In the genomic region with DNA sequence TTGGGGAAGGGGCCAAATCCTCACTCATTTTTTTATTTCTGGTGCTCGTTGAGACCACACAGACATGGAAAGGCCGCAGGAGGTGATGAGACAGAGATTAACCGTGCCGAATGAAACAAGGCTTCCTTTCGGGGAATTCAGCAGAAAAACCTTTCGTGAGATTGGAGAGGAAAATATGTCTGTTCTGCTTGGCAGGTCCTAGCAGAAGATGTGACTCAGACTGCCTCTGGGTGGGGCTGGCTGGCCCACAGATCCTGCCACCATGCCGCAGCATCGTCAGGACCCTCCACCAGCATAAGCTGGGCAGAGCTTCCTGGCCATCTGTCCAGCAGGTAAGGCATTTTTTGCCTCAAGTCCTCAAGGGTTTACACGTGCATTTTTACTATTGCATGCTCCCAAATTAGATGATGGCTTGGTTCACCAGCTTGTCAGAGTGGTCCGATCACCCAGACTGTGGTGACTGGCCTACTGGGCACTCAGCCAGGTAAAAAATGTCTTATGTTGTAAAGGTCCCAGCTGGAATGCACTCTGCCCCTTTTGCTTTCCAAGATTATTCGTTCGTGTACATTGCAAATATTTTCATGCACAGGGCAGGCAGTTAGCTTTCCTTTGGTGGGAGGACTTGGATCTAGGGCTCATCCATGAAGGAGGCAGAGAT, we compare ENCODE assay signal across 1 cellular context.
A peak's percentile ranks its signal among the peaks of the same experiment; 100 is the strongest.
TF ChIP-seq lines count a peak whose summit lies in the region.

No MANE protein-coding gene starts in this region.

TF ChIP-seq in GM12878, 131 proteins besides CTCF, POLR2A, EP300 and RAD21 (continued from another document):
- TF ChIP-seq, protein P1, sequence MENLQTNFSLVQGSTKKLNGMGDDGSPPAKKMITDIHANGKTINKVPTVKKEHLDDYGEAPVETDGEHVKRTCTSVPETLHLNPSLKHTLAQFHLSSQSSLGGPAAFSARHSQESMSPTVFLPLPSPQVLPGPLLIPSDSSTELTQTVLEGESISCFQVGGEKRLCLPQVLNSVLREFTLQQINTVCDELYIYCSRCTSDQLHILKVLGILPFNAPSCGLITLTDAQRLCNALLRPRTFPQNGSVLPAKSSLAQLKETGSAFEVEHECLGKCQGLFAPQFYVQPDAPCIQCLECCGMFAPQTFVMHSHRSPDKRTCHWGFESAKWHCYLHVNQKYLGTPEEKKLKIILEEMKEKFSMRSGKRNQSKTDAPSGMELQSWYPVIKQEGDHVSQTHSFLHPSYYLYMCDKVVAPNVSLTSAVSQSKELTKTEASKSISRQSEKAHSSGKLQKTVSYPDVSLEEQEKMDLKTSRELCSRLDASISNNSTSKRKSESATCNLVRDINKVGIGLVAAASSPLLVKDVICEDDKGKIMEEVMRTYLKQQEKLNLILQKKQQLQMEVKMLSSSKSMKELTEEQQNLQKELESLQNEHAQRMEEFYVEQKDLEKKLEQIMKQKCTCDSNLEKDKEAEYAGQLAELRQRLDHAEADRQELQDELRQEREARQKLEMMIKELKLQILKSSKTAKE (IDR thresholded peaks at IDR 0.05; ENCODE audit: low read depth, poor library complexity, severe bottlenecking), result no peak
- no peak for TF ChIP-seq NFIC (IDR thresholded peaks at IDR 0.05; ENCODE audit: low read depth, low read length)
- no peak for TF ChIP-seq ZNF384 (IDR thresholded peaks at IDR 0.05; ENCODE audit: borderline replicate concordance, low read depth, low read length)
- TF ChIP-seq IKZF1 (conservative IDR thresholded peaks at IDR 0.05), result 0 out of 2 replicates have a peak, but pooled peaks have one; percentile 21
- no peak for TF ChIP-seq SIN3A (IDR thresholded peaks at IDR 0.05; ENCODE audit: low read depth, low read length)
- no peak for TF ChIP-seq TAF1 (IDR thresholded peaks at IDR 0.05; ENCODE audit: borderline replicate concordance, low read depth, low read length)
- TF ChIP-seq DPF2 (IDR thresholded peaks at IDR 0.05), result peak; percentile 45; the same call in 1 of the 2 replicates
- TF ChIP-seq MEF2A (IDR thresholded peaks at IDR 0.05; ENCODE audit: insufficient read depth, low read depth, low read length), result no peak
- TF ChIP-seq CHD2 (IDR thresholded peaks at IDR 0.05; ENCODE audit: borderline replicate concordance, low read depth, low read length), result no peak
- peak; percentile 23; the same call in 1 of the 2 replicates for TF ChIP-seq SMC3 (IDR thresholded peaks at IDR 0.05; ENCODE audit: borderline replicate concordance, low read length)
- no peak for TF ChIP-seq HCFC1 (IDR thresholded peaks at IDR 0.05; ENCODE audit: low read length)
- no peak for TF ChIP-seq ZNF622 (IDR thresholded peaks at IDR 0.05)
- TF ChIP-seq PAX5 (IDR thresholded peaks at IDR 0.05; ENCODE audit: borderline replicate concordance, low read depth, low read length), result peak; percentile 21; the same call in 1 of the 2 replicates
- TF ChIP-seq JUNB (IDR thresholded peaks at IDR 0.05), result no peak
- TF ChIP-seq ZSCAN29 (IDR thresholded peaks at IDR 0.05), result no peak
- TF ChIP-seq ESRRA (IDR thresholded peaks at IDR 0.05; ENCODE audit: low read length), result no peak
- TF ChIP-seq CBX3 (IDR thresholded peaks at IDR 0.05; ENCODE audit: borderline replicate concordance, low read depth), result no peak
- TF ChIP-seq, protein P2, sequence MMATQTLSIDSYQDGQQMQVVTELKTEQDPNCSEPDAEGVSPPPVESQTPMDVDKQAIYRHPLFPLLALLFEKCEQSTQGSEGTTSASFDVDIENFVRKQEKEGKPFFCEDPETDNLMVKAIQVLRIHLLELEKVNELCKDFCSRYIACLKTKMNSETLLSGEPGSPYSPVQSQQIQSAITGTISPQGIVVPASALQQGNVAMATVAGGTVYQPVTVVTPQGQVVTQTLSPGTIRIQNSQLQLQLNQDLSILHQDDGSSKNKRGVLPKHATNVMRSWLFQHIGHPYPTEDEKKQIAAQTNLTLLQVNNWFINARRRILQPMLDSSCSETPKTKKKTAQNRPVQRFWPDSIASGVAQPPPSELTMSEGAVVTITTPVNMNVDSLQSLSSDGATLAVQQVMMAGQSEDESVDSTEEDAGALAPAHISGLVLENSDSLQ (IDR thresholded peaks at IDR 0.05), result no peak
- TF ChIP-seq, protein P3, sequence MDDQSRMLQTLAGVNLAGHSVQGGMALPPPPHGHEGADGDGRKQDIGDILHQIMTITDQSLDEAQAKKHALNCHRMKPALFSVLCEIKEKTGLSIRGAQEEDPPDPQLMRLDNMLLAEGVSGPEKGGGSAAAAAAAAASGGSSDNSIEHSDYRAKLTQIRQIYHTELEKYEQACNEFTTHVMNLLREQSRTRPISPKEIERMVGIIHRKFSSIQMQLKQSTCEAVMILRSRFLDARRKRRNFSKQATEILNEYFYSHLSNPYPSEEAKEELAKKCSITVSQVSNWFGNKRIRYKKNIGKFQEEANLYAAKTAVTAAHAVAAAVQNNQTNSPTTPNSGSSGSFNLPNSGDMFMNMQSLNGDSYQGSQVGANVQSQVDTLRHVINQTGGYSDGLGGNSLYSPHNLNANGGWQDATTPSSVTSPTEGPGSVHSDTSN (IDR thresholded peaks at IDR 0.05; ENCODE audit: insufficient replicate concordance, low read depth, low read length), result no peak
- TF ChIP-seq GABPA (IDR thresholded peaks at IDR 0.05; ENCODE audit: low read depth), result no peak
- TF ChIP-seq, protein P4, sequence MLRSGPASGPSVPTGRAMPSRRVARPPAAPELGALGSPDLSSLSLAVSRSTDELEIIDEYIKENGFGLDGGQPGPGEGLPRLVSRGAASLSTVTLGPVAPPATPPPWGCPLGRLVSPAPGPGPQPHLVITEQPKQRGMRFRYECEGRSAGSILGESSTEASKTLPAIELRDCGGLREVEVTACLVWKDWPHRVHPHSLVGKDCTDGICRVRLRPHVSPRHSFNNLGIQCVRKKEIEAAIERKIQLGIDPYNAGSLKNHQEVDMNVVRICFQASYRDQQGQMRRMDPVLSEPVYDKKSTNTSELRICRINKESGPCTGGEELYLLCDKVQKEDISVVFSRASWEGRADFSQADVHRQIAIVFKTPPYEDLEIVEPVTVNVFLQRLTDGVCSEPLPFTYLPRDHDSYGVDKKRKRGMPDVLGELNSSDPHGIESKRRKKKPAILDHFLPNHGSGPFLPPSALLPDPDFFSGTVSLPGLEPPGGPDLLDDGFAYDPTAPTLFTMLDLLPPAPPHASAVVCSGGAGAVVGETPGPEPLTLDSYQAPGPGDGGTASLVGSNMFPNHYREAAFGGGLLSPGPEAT (IDR thresholded peaks at IDR 0.05; ENCODE audit: low read depth), result no peak
- TF ChIP-seq WRNIP1 (IDR thresholded peaks at IDR 0.05; ENCODE audit: borderline replicate concordance, low read depth, low read length), result 0 out of 2 replicates have a peak, but pooled peaks have one; percentile 44
- no peak for TF ChIP-seq SPI1 (IDR thresholded peaks at IDR 0.05; ENCODE audit: borderline replicate concordance, insufficient read depth, low read depth, low read length)
- TF ChIP-seq BACH1 (IDR thresholded peaks at IDR 0.05; ENCODE audit: borderline replicate concordance), result no peak
- no peak for TF ChIP-seq CHD4 (IDR thresholded peaks at IDR 0.05)
- 0 out of 2 replicates have a peak, but pooled peaks have one; percentile 40 for TF ChIP-seq STAT3 (IDR thresholded peaks at IDR 0.05; ENCODE audit: low read depth, low read length)
- TF ChIP-seq, protein P5, sequence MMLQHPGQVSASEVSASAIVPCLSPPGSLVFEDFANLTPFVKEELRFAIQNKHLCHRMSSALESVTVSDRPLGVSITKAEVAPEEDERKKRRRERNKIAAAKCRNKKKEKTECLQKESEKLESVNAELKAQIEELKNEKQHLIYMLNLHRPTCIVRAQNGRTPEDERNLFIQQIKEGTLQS (IDR thresholded peaks at IDR 0.05; ENCODE audit: borderline replicate concordance, extremely low read depth, low read depth, low read length), result no peak
- no peak for TF ChIP-seq NFYA (IDR thresholded peaks at IDR 0.05; ENCODE audit: borderline replicate concordance, low read depth, low read length)
